ENCODE assay signal across 34 cellular contexts in genomic region chr16:19021747-19022146, GRCh38.
"Had no signal": no experiment of that assay in that cellular context is flagged by ENCODE, and none has a peak within 500 bp of the region (broad histone marks: within the 10 kb centered on the region; RNA-seq: fewer than 3 reads in every experiment).

No MANE protein-coding gene starts in this region.

- DNase-seq: Karpas-422, Kasumi-1, MG63, MM.1S, MV-4-11, NCI-H1048, NCI-H1092, NCI-H1092 treated with DMSO at 0.1 percent for 48 hours, NCI-H1105, NCI-H1105 treated with DMSO at 0.1 percent for 48 hours, NCI-H1417, NCI-H1417 treated with DMSO at 0.1 percent for 48 hours, NCI-H1436, NCI-H1436 treated with DMSO at 0.1 percent for 48 hours, NCI-H146, NCI-H1694, NCI-H1694 treated with DMSO at 0.1 percent for 48 hours, NCI-H187, NCI-H187 treated with DMSO at 0.1 percent for 48 hours, NCI-H1930, NCI-H2029, NCI-H2029 treated with DMSO at 0.1 percent for 48 hours, NCI-H2081, NCI-H2081 treated with DMSO at 0.1 percent for 48 hours, NCI-H2107, NCI-H2171, NCI-H2171 treated with DMSO at 0.1 percent for 48 hours, NCI-H2227 treated with DMSO at 0.1 percent for 48 hours, NCI-H226, NCI-H345, NCI-H446, NCI-H446 treated with DMSO at 0.1 percent for 48 hours, NCI-H510A, NCI-H510A treated with DMSO at 0.1 percent for 48 hours had no signal

- H3K4me3 ChIP-seq: MG63 had no signal

- H3K27me3 ChIP-seq: MG63 had no signal
